8 cellular contexts compared by ENCODE assay signal in genomic region chr9:63817622-63818518, GRCh38.
DNase-seq lines count a peak whose midpoint lies in the region; ATAC-seq and TF ChIP-seq lines count a peak whose summit lies in the region.

No MANE protein-coding gene starts in this region.

- H3K9me3 Mint-ChIP-seq in activated CD8-positive, alpha-beta T cell treated with anti-CD3 and anti-CD28 coated beads for 36 hours, result peaks cover 17% of the 10 kb centered on the region
- H3K9me3 Mint-ChIP-seq in nephron, result peaks cover 38% of the 10 kb centered on the region

- H3K27ac ChIP-seq in esophagus squamous epithelium (peak overlapping the region; percentile 62 to 92 (median 79)), stomach (peak overlapping the region in 1 of 5 donors; percentile 43)

- TF ChIP-seq CTCF in activated CD8-positive, alpha-beta T cell treated with anti-CD3 and anti-CD28 coated beads for 36 hours (IDR thresholded peaks at IDR 0.05), result no peak
- TF ChIP-seq CTCF in esophagus squamous epithelium (IDR thresholded peaks at IDR 0.05), result no peak
- TF ChIP-seq CTCF in nephron (IDR thresholded peaks at IDR 0.05; ENCODE audit: unreplicated experiment in 3 of 3), result no peak
- no peak for TF ChIP-seq CTCF in stomach (IDR thresholded peaks at IDR 0.05)

- POLR2A ChIA-PET in activated CD8-positive, alpha-beta T cell treated with anti-CD3 and anti-CD28 coated beads for 36 hours (lab: Charles Lee), result interaction anchor here (1.3 to 1.6 kb wide), 2 partner anchors 1015 to 1018 kb away, joined by 3 to 4 read pairs; no protein-coding TSS in a partner anchor

- peaks cover 14% of the 10 kb centered on the region for H3K4me1 Mint-ChIP-seq in activated CD8-positive, alpha-beta T cell treated with anti-CD3 and anti-CD28 coated beads for 36 hours (ENCODE audit: low read depth)
- peaks cover 5% of the 10 kb centered on the region for H3K4me1 Mint-ChIP-seq in nephron

- ATAC-seq in HG03280 (IDR thresholded peaks at IDR 0.05; ENCODE audit: unreplicated experiment), result peak; percentile 54
- ATAC-seq in activated CD8-positive, alpha-beta T cell treated with anti-CD3 and anti-CD28 coated beads for 36 hours, result peak; percentile 69

- H3K36me3 ChIP-seq in esophagus squamous epithelium (no peaks in the 10 kb centered on the region), stomach (no peaks in the 10 kb centered on the region)

- H3K4me1 ChIP-seq in esophagus squamous epithelium, result peaks cover 0 to 16% (median 0%) of the 10 kb centered on the region in 3 donors
- peaks cover 0 to 6% (median 2%) of the 10 kb centered on the region in 4 donors for H3K4me1 ChIP-seq in stomach

- H3K4me3 ChIP-seq in esophagus squamous epithelium, result peak overlapping the region; percentile 34 to 59 (median 55)
- H3K4me3 ChIP-seq in stomach, result peak overlapping the region in 3 of 4 donors; percentile 16 to 32 (median 21)

- H3K9me3 ChIP-seq in esophagus squamous epithelium, result peaks cover 0 to 15% (median 7%) of the 10 kb centered on the region in 3 donors
- H3K9me3 ChIP-seq in stomach, result peaks cover 7 to 61% (median 48%) of the 10 kb centered on the region in 4 donors

- intact Hi-C loops in activated CD8-positive, alpha-beta T cell treated with anti-CD3 and anti-CD28 coated beads for 36 hours (cut with micrococcal nuclease), result no loop called here
- intact Hi-C loops in esophagus squamous epithelium (cut with DNase I), result no loop called here
- intact Hi-C loops in stomach (cut with DNase I; ENCODE audit: low total_unique reads), result no loop called here

- CTCF ChIA-PET in activated CD8-positive, alpha-beta T cell treated with anti-CD3 and anti-CD28 coated beads for 36 hours (lab: Charles Lee), result interaction anchor here (1.6 to 2.2 kb wide), 2 partner anchors 1017 to 1019 kb away, joined by 5 read pairs; no protein-coding TSS in a partner anchor

- H3K36me3 Mint-ChIP-seq in activated CD8-positive, alpha-beta T cell treated with anti-CD3 and anti-CD28 coated beads for 36 hours (ENCODE audit: low read depth), result no peaks in the 10 kb centered on the region
- H3K36me3 Mint-ChIP-seq in nephron (ENCODE audit: low read depth), result peaks cover 10% of the 10 kb centered on the region

- H3K27ac Mint-ChIP-seq in activated CD8-positive, alpha-beta T cell treated with anti-CD3 and anti-CD28 coated beads for 36 hours, result peak overlapping the region; percentile 75
- no peak overlapping the region for H3K27ac Mint-ChIP-seq in nephron

- peaks cover 15% of the 10 kb centered on the region for H3K27me3 Mint-ChIP-seq in activated CD8-positive, alpha-beta T cell treated with anti-CD3 and anti-CD28 coated beads for 36 hours
- peaks cover 28% of the 10 kb centered on the region for H3K27me3 Mint-ChIP-seq in nephron (ENCODE audit: low read depth)

- no peak for TF ChIP-seq EP300 in stomach (IDR thresholded peaks at IDR 0.05)

- TF ChIP-seq POLR2A in esophagus squamous epithelium (IDR thresholded peaks at IDR 0.05) (no peak), stomach (IDR thresholded peaks at IDR 0.05) (no peak)

- DNase-seq in GM19238 (ENCODE audit: insufficient read length, low spot score), result peak; percentile 19
- DNase-seq in activated CD8-positive, alpha-beta T cell treated with anti-CD3 and anti-CD28 coated beads for 36 hours, result peak; percentile 84
- DNase-seq in esophagus squamous epithelium (lab: John Stamatoyannopoulos, UW), result no peak
- DNase-seq in stomach, result peak; percentile 64
- DNase-seq in NCI-H1436 (lab: John Stamatoyannopoulos, UW), result no peak
- no peak for DNase-seq in MV-4-11 (lab: John Stamatoyannopoulos, UW)

- WGBS in esophagus squamous epithelium, 2 donors, result 21 to 32% methylated on average over 34 to 39 of the region's 41 CpGs
- 25 to 40% (median 33%) methylated on average over 41 of the region's 41 CpGs for WGBS in stomach, 5 donors

- peak overlapping the region; percentile 64 for H3K4me3 Mint-ChIP-seq in activated CD8-positive, alpha-beta T cell treated with anti-CD3 and anti-CD28 coated beads for 36 hours
- H3K4me3 Mint-ChIP-seq in nephron, result peak overlapping the region; percentile 66 to 68 (median 68)

- H3K27me3 ChIP-seq in esophagus squamous epithelium, result peaks cover 0 to 31% (median 0%) of the 10 kb centered on the region in 4 donors
- peaks cover 4 to 46% (median 10%) of the 10 kb centered on the region in 3 donors for H3K27me3 ChIP-seq in stomach

Comparison
In these comparisons a context has a peak if more than half of its experiments do, and no peak if none do; other contexts are left out.
1. DNase-seq: peak in GM19238 (single experiment), activated CD8-positive, alpha-beta T cell treated with anti-CD3 and anti-CD28 coated beads for 36 hours (single experiment) and stomach (single experiment); none in esophagus squamous epithelium (single experiment), NCI-H1436 (single experiment) and MV-4-11 (single experiment).